In genomic region chr1:235635938-235636663, GRCh38 we compare ENCODE assay signal across 20 cellular contexts. TPM values are rescaled to one million over a fixed set of nuclear protein-coding genes. Genes with fewer than 3 reads are reported as not detected.
A peak's percentile ranks its signal among the peaks of the same experiment; 100 is the strongest.
DNase-seq lines count a peak whose midpoint lies in the region; ATAC-seq, FAIRE-seq and TF ChIP-seq lines count a peak whose summit lies in the region.
"Had no signal": no experiment of that assay in that cellular context is flagged by ENCODE, and none has a peak within 500 bp of the region (broad histone marks: within the 10 kb centered on the region; RNA-seq: fewer than 3 reads in every experiment).

No MANE protein-coding gene starts in this region.

- H3K36me3 Mint-ChIP-seq in Calu3 (ENCODE audit: insufficient read depth, unreplicated experiment) (no peaks in the 10 kb centered on the region), H9 (ENCODE audit: insufficient read depth in 1 of 3, low read depth in 3 of 3) (peaks cover 0 to 11% (median 3%) of the 10 kb centered on the region in 3 experiments; a peak in 5 of 7 replicates), chondrocyte (ENCODE audit: low read depth) (no peaks in the 10 kb centered on the region)
- H3K36me3 Mint-ChIP-seq: memory B cell had no signal

- H3K9me3 Mint-ChIP-seq in Calu3 (ENCODE audit: low read depth, unreplicated experiment) (no peaks in the 10 kb centered on the region), H9 (no peaks in the 10 kb centered on the region; a peak in 1 of 5 replicates), chondrocyte (ENCODE audit: low read depth) (no peaks in the 10 kb centered on the region)
- H3K9me3 Mint-ChIP-seq: memory B cell, nephron progenitor cell had no signal

- no peak overlapping the region for H2BK12ac ChIP-seq in H9 (ENCODE audit: insufficient read length, low read depth, low read length)

- no peak for TF ChIP-seq CTCF in Calu3 (IDR thresholded peaks at IDR 0.05; ENCODE audit: unreplicated experiment)
- TF ChIP-seq CTCF in H9 (conservative IDR thresholded peaks at IDR 0.05): peak; percentile 37
- peak; percentile 21 for TF ChIP-seq CTCF in chondrocyte (IDR thresholded peaks at IDR 0.05)
- TF ChIP-seq CTCF in mucosa of descending colon (IDR thresholded peaks at IDR 0.05): no peak
- TF ChIP-seq CTCF in coronary artery (IDR thresholded peaks at IDR 0.05): no peak

- no peak overlapping the region for H3K4ac ChIP-seq in H9 (ENCODE audit: low read depth, low read length)

- WGBS in H9 (ENCODE audit: extremely low coverage, insufficient read length, low lambda C conversion rate): no CpG with 5 or more reads among the region's 12 CpGs
- 61 to 67% (median 63%) methylated on average over 12 of the region's 12 CpGs for WGBS in small intestine, 3 donors

- no peaks in the 10 kb centered on the region for H3K23me2 ChIP-seq in H9 (ENCODE audit: insufficient read length, low read depth, low read length, poor library complexity, severe bottlenecking)

- H3K79me1 ChIP-seq in H9 (ENCODE audit: insufficient read depth, low read depth, low read length, poor library complexity, severe bottlenecking): peaks cover 6% of the 10 kb centered on the region

- H2BK15ac ChIP-seq in H9 (ENCODE audit: low read depth, low read length): no peak overlapping the region

- no peak overlapping the region for H2BK5ac ChIP-seq in H9 (ENCODE audit: insufficient read length, low read length)

- H3K27me3 ChIP-seq in H9 (ENCODE audit: insufficient read depth, low read length) (no peaks in the 10 kb centered on the region), small intestine (ENCODE audit: control insufficient read depth in 2 of 2, insufficient read depth in 2 of 2, low read length in 2 of 2) (no peaks in the 10 kb centered on the region)
- H3K27me3 ChIP-seq: BE2C had no signal

- intact Hi-C loops in Calu3 (cut with micrococcal nuclease; ENCODE audit: unreplicated experiment) (no loop called here), mucosa of descending colon (cut with DNase I, micrococcal nuclease) (no loop called here)

- no peak overlapping the region for H3K9ac ChIP-seq in H9 (ENCODE audit: extremely low read depth, insufficient read length, low read length)

- no peak overlapping the region; the same call in 1 of the 2 replicates for H3K14ac ChIP-seq in H9 (ENCODE audit: insufficient read depth, low read length)

- DNase-seq in Calu3 (peak; percentile 55), H9 (no peak), chondrocyte (ENCODE audit: low spot score) (no peak), mucosa of descending colon (peak in 2 of 3 donors; percentile 31 to 52), OCI-M2 (lab: John Stamatoyannopoulos, UW; ENCODE audit: unreplicated experiment) (no peak), small intestine (no peak), coronary artery (ENCODE audit: low spot score) (no peak), occipital lobe (lab: John Stamatoyannopoulos, UW) (no peak)
- DNase-seq: activated CD8-positive, alpha-beta memory T cell treated with anti-CD3 and anti-CD28 coated beads, Interleukin-2, amount 50 U/mL, for 4 hours; activated naive CD4-positive, alpha-beta T cell; anterior cingulate cortex; BE2C; cortex of kidney; NCI-H1105; nephron progenitor cell; right cardiac atrium; stimulated activated CD4-positive, alpha-beta T cell treated with anti-CD3 and anti-CD28 coated beads, Interleukin-2, amount 100 ng/mL, for 48 hours had no signal

- H3K9me3 ChIP-seq in H9 (ENCODE audit: control insufficient read depth, low read depth, low read length): no peaks in the 10 kb centered on the region
- H3K9me3 ChIP-seq in mucosa of descending colon: no peaks in the 10 kb centered on the region
- H3K9me3 ChIP-seq in small intestine (ENCODE audit: control insufficient read depth, low read depth): no peaks in the 10 kb centered on the region
- H3K9me3 ChIP-seq: BE2C, thoracic aorta had no signal

- H3K56ac ChIP-seq in H9 (ENCODE audit: insufficient read length, low read depth, low read length): no peak overlapping the region

- H2BK120ac ChIP-seq in H9 (ENCODE audit: low read depth, low read length, poor library complexity, severe bottlenecking): no peak overlapping the region

- no peak overlapping the region for H2BK20ac ChIP-seq in H9 (ENCODE audit: low read depth, low read length, poor library complexity, severe bottlenecking)

- H4K91ac ChIP-seq in H9 (ENCODE audit: insufficient read length, low read depth, low read length): no peak overlapping the region

- H3K18ac ChIP-seq in H9 (ENCODE audit: insufficient read length, low read depth, low read length): no peak overlapping the region

- H3K4me3 ChIP-seq in mucosa of descending colon (no peak overlapping the region), small intestine (ENCODE audit: low read depth in 1 of 2, low read length in 2 of 2) (no peak overlapping the region), coronary artery (no peak overlapping the region)
- H3K4me3 ChIP-seq: thoracic aorta had no signal

- H3K27ac Mint-ChIP-seq in Calu3 (ENCODE audit: unreplicated experiment): no peak overlapping the region
- no peak overlapping the region for H3K27ac Mint-ChIP-seq in H9
- no peak overlapping the region for H3K27ac Mint-ChIP-seq in chondrocyte (ENCODE audit: unreplicated experiment)
- H3K27ac Mint-ChIP-seq: memory B cell, nephron progenitor cell had no signal

- H3K23ac ChIP-seq in H9 (ENCODE audit: insufficient read length, low read depth, low read length): no peak overlapping the region

- peaks cover 8% of the 10 kb centered on the region; the same call in 1 of the 2 replicates for H3K79me2 ChIP-seq in H9 (ENCODE audit: insufficient read depth, low read length)

- peaks cover 4% of the 10 kb centered on the region for H3K4me1 Mint-ChIP-seq in Calu3 (ENCODE audit: low read depth, unreplicated experiment)
- H3K4me1 Mint-ChIP-seq in H9: peaks cover 20 to 23% of the 10 kb centered on the region in 2 experiments
- H3K4me1 Mint-ChIP-seq in chondrocyte (ENCODE audit: low read depth): peaks cover 17% of the 10 kb centered on the region

- H4K5ac ChIP-seq in H9 (ENCODE audit: insufficient read length, low read depth, low read length): no peak overlapping the region

- no peak overlapping the region for H4K8ac ChIP-seq in H9 (replicated peaks; ENCODE audit: insufficient read length, low read depth, low read length)

- CTCF ChIA-PET in Calu3 (lab: Charles Lee): interaction anchor here (0.6 to 0.7 kb wide), 2 partner anchors 80 to 1128 kb away, joined by 3 to 4 read pairs; no protein-coding TSS in a partner anchor

- no peak overlapping the region for H3K4me2 ChIP-seq in H9 (ENCODE audit: insufficient read depth, insufficient read length, low read length)

- no peak overlapping the region for H2AK5ac ChIP-seq in H9 (ENCODE audit: insufficient read length, low read length)

- no peaks in the 10 kb centered on the region for H3K36me3 ChIP-seq in mucosa of descending colon (ENCODE audit: low read depth)
- no peaks in the 10 kb centered on the region for H3K36me3 ChIP-seq in small intestine (ENCODE audit: control insufficient read depth in 2 of 2, insufficient read depth in 2 of 2, low read length in 2 of 2)
- H3K36me3 ChIP-seq: BE2C, thoracic aorta had no signal

- H4K20me1 ChIP-seq in H9 (ENCODE audit: control insufficient read depth, insufficient read depth, insufficient read length): no peaks in the 10 kb centered on the region

- H3K4me1 ChIP-seq in H9 (ENCODE audit: insufficient read depth, low read length) (peaks cover 1% of the 10 kb centered on the region; the same call in 1 of the 2 replicates), mucosa of descending colon (ENCODE audit: low read depth) (no peaks in the 10 kb centered on the region), small intestine (ENCODE audit: control insufficient read depth in 2 of 2, insufficient read depth in 1 of 2, low read depth in 1 of 2, low read length in 1 of 2) (no peaks in the 10 kb centered on the region)
- H3K4me1 ChIP-seq: BE2C had no signal

- H3K27ac ChIP-seq in H9 (ENCODE audit: insufficient read length, low read depth, low read length) (no peak overlapping the region), small intestine (ENCODE audit: low read depth in 1 of 2, low read length in 1 of 2) (no peak overlapping the region), coronary artery (no peak overlapping the region)
- H3K27ac ChIP-seq: RWPE1, thoracic aorta had no signal

- H3K27me3 Mint-ChIP-seq in Calu3 (ENCODE audit: unreplicated experiment) (no peaks in the 10 kb centered on the region), H9 (ENCODE audit: low read depth) (no peaks in the 10 kb centered on the region), chondrocyte (ENCODE audit: low read depth) (no peaks in the 10 kb centered on the region)

- ATAC-seq in mucosa of descending colon: peak; percentile 90

- no peak for FAIRE-seq in small intestine (lab: Jason Lieb, UNC)

- no TSS peak for BruUV-seq in Calu3 (replicated peaks; lab: Mats Ljungman, UMichigan)

- H3K4me3 Mint-ChIP-seq in Calu3 (ENCODE audit: low read depth, unreplicated experiment) (no peak overlapping the region), H9 (no peak overlapping the region), chondrocyte (ENCODE audit: unreplicated experiment) (no peak overlapping the region)
- H3K4me3 Mint-ChIP-seq: memory B cell, nephron progenitor cell had no signal

- H3T11ph ChIP-seq in H9 (ENCODE audit: low read length): no peak overlapping the region

- H2AFZ ChIP-seq in H9 (ENCODE audit: low read length): no peak overlapping the region

RNA-seq across cellular contexts. Expression of gene GNG4, which starts 13.5 kb away (rescaled TPM):
- total RNA-seq in Calu3 (2022) (11.6 and 18.4 TPM in 2 replicates), H9 (2021) (32.2 and 34.4 TPM in 2 replicates), chondrocyte (0.19 to 0.60 TPM (median 0.38 TPM) in 3 replicates), mucosa of descending colon (1 to 10 TPM; 2.9 to 7.7 (median 4.6) TPM), occipital lobe (31.5 TPM)
- polyA plus RNA-seq in small intestine: 1 to 10 TPM; 1.6 to 6.8 (median 3.6) TPM
- total RNA-seq: right cardiac atrium had no signal

Comparison
In these comparisons a context has a peak if more than half of its experiments do, and no peak if none do; other contexts are left out.
1. DNase-seq: peak in Calu3 (single experiment) and mucosa of descending colon (2 of 3); none in H9 (single experiment), chondrocyte (single experiment), OCI-M2 (single experiment), small intestine (single experiment), coronary artery (single experiment) and occipital lobe (single experiment).
2. CTCF ChIP-seq: peak in H9 (single experiment) and chondrocyte (single experiment); none in Calu3 (single experiment), mucosa of descending colon (single experiment) and coronary artery (single experiment).